In the genomic region with DNA sequence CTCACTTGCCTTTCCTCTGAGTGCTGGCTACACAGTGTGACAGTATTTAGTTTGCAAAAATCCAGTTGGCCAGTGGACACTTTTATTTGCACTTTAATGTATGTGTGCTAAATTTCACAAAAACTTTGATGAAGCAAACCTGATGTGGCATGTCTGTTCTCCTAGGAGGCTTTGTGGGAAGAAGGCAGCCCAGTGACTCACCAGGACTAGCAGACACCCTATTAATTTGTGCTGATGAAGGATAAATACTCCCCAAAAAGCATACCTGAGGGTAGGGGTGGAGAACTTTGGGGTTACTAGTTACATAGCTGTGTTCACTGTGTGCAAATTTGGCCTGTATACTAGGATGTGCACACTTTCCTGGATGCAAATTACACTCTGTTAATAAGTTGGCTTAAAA, we compare ENCODE assay signal across 16 cellular contexts. TPM values are rescaled to one million over a fixed set of nuclear protein-coding genes. Genes with fewer than 3 reads are reported as not detected.
DNase-seq lines count a peak whose midpoint lies in the region; FAIRE-seq and TF ChIP-seq lines count a peak whose summit lies in the region.
"Had no signal": no experiment of that assay in that cellular context is flagged by ENCODE, and none has a peak within 500 bp of the region (broad histone marks: within the 10 kb centered on the region; RNA-seq: fewer than 3 reads in every experiment).

No MANE protein-coding gene starts in this region.

- H3K9me2 ChIP-seq in Karpas-422 (replicated peaks; ENCODE audit: insufficient read depth, low read length) = no peaks in the 10 kb centered on the region

- TF ChIP-seq CTCF in osteoblast (IDR thresholded peaks at IDR 0.05; ENCODE audit: extremely low read depth, low read depth, low read length) (no peak), smooth muscle cell (IDR thresholded peaks at IDR 0.05; ENCODE audit: borderline replicate concordance, insufficient read depth, poor library complexity, severe bottlenecking) (no peak), kidney (IDR thresholded peaks at IDR 0.05; ENCODE audit: borderline replicate concordance, extremely low read depth, insufficient read depth) (no peak)

- H3F3A ChIP-seq in smooth muscle cell (ENCODE audit: low read depth) = no peaks in the 10 kb centered on the region

- intact Hi-C loops in kidney (cut with DNase I) = no loop called here

- peak overlapping the region; percentile 33 for H3K27ac ChIP-seq in Karpas-422 (ENCODE audit: low read length)
- peak overlapping the region; percentile 93 for H3K27ac ChIP-seq in epithelial cell of prostate
- H3K27ac ChIP-seq in osteoblast (ENCODE audit: low read depth, low read length) = no peak overlapping the region
- no peak overlapping the region for H3K27ac ChIP-seq in smooth muscle cell (ENCODE audit: low read depth)
- H3K27ac ChIP-seq in kidney (ENCODE audit: low read depth in 2 of 2, low read length in 2 of 2) = no peak overlapping the region
- H3K27ac ChIP-seq: SJCRH30 had no signal

- no peak overlapping the region for H3K4me2 ChIP-seq in Karpas-422 (ENCODE audit: low read depth, low read length, poor library complexity, severe bottlenecking)
- H3K4me2 ChIP-seq in osteoblast (ENCODE audit: insufficient read depth, low read length) = no peak overlapping the region
- H3K4me2 ChIP-seq in smooth muscle cell = no peak overlapping the region
- H3K4me2 ChIP-seq: GM23338 had no signal

- H3K79me2 ChIP-seq in Karpas-422 (ENCODE audit: low read length) (peaks cover 23% of the 10 kb centered on the region), osteoblast (ENCODE audit: insufficient read depth, low read length) (no peaks in the 10 kb centered on the region), smooth muscle cell (ENCODE audit: low read depth) (no peaks in the 10 kb centered on the region)

- H3K36me3 ChIP-seq in Karpas-422 (ENCODE audit: insufficient read depth, low read length) (peaks cover 5% of the 10 kb centered on the region; the same call in 1 of the 2 replicates), osteoblast (ENCODE audit: insufficient read depth, low read length) (peaks cover 23% of the 10 kb centered on the region), smooth muscle cell (ENCODE audit: low read depth) (no peaks in the 10 kb centered on the region), kidney (ENCODE audit: control insufficient read depth in 1 of 2, insufficient read depth in 2 of 2, low read length in 2 of 2) (peaks cover 22 to 27% of the 10 kb centered on the region in 2 donors)

- H4K20me1 ChIP-seq in Karpas-422 (ENCODE audit: insufficient read depth, low read depth, low read length) (no peaks in the 10 kb centered on the region), osteoblast (ENCODE audit: insufficient read depth, low read length) (peaks cover 3% of the 10 kb centered on the region), smooth muscle cell (ENCODE audit: low read depth) (peaks cover 4% of the 10 kb centered on the region)

- no peak overlapping the region for H2AFZ ChIP-seq in Karpas-422 (ENCODE audit: low read length)
- H2AFZ ChIP-seq in osteoblast (ENCODE audit: low read length) = no peak overlapping the region
- H2AFZ ChIP-seq in smooth muscle cell (ENCODE audit: low read depth) = no peak overlapping the region
- H2AFZ ChIP-seq: GM23338 had no signal

- no peak overlapping the region for H3K9ac ChIP-seq in Karpas-422 (ENCODE audit: low read length)
- no peak overlapping the region for H3K9ac ChIP-seq in smooth muscle cell (ENCODE audit: low read depth)
- no peak overlapping the region for H3K9ac ChIP-seq in kidney (ENCODE audit: low read length in 2 of 2)

- FAIRE-seq in kidney (lab: Jason Lieb, UNC) = no peak

- H3K27me3 ChIP-seq in Karpas-422 (ENCODE audit: low read length) = no peaks in the 10 kb centered on the region
- H3K27me3 ChIP-seq in osteoblast (ENCODE audit: insufficient read depth, low read length) = no peaks in the 10 kb centered on the region
- H3K27me3 ChIP-seq in smooth muscle cell (ENCODE audit: low read depth) = no peaks in the 10 kb centered on the region
- H3K27me3 ChIP-seq: SJCRH30 had no signal

- H3K4me1 ChIP-seq in Karpas-422 (ENCODE audit: low read length) (peaks cover 18% of the 10 kb centered on the region), osteoblast (ENCODE audit: insufficient read depth, low read length) (no peaks in the 10 kb centered on the region), smooth muscle cell (ENCODE audit: low read depth) (no peaks in the 10 kb centered on the region), kidney (ENCODE audit: control insufficient read depth in 1 of 2, insufficient read depth in 1 of 2, low read depth in 1 of 2, low read length in 2 of 2) (no peaks in the 10 kb centered on the region)
- H3K4me1 ChIP-seq: SJCRH30 had no signal

- peak; percentile 18 for DNase-seq in AG20443 (ENCODE audit: low spot score)
- DNase-seq in Karpas-422 = no peak
- no peak for DNase-seq in epithelial cell of prostate (ENCODE audit: low read depth, low spot score)
- DNase-seq in osteoblast (ENCODE audit: insufficient read length, low spot score, missing footprints) = peak; percentile 75
- DNase-seq in smooth muscle cell (lab: John Stamatoyannopoulos, UW; ENCODE audit: unreplicated experiment) = no peak
- no peak for DNase-seq in activated CD4-positive, alpha-beta T cell treated with anti-CD3 and anti-CD28 coated beads for 48 hours
- DNase-seq in kidney = no peak
- DNase-seq: Calu3, KBM-7, NCI-H1048, NCI-H1436 treated with DMSO at 0.1 percent for 48 hours, NCI-H2081, NCI-H748 treated with DMSO at 0.1 percent for 48 hours, RPMI8226, SJCRH30 had no signal

- no peaks in the 10 kb centered on the region for H3K9me3 ChIP-seq in Karpas-422 (ENCODE audit: low read length)
- H3K9me3 ChIP-seq in osteoblast (ENCODE audit: low read depth, low read length) = no peaks in the 10 kb centered on the region
- H3K9me3 ChIP-seq in smooth muscle cell (replicated peaks; ENCODE audit: low read depth) = no peaks in the 10 kb centered on the region
- H3K9me3 ChIP-seq in kidney (ENCODE audit: control insufficient read depth in 1 of 2, low read length in 2 of 2) = no peaks in the 10 kb centered on the region
- H3K9me3 ChIP-seq: SJCRH30 had no signal

- H3K4me3 ChIP-seq in Karpas-422 (ENCODE audit: low read length) (no peak overlapping the region), osteoblast (ENCODE audit: insufficient read depth, low read length) (no peak overlapping the region), smooth muscle cell (no peak overlapping the region), kidney (ENCODE audit: low read length in 2 of 2) (no peak overlapping the region)
- H3K4me3 ChIP-seq: GM23338, SJCRH30 had no signal

RNA-seq across cellular contexts. Expression of a gene that starts 39.3 kb away (rescaled TPM):
- 10.5 and 18.3 TPM in 2 replicates for total RNA-seq in Karpas-422 (2014; rRNA removed; shearing (Covaris generic); ENCODE audit: low replicate concordance)
- total RNA-seq in osteoblast (7.7 and 9.4 TPM in 2 replicates), smooth muscle cell (20.6 and 22.1 TPM in 2 replicates), kidney (7.3 TPM)
- polyA plus RNA-seq in smooth muscle cell (9.4 and 13.1 TPM in 2 replicates), kidney (ENCODE audit: insufficient read depth, low read depth, low replicate concordance) (10.2 TPM)

RNA-seq across cellular contexts. Expression of a gene that starts 55.4 kb away (rescaled TPM):
- total RNA-seq in Karpas-422 (2014; rRNA removed; shearing (Covaris generic); ENCODE audit: low replicate concordance) = 25.6 and 35.4 TPM in 2 replicates
- 31.8 and 33.3 TPM in 2 replicates for total RNA-seq in osteoblast
- total RNA-seq in smooth muscle cell = 29.1 and 32.2 TPM in 2 replicates
- polyA plus RNA-seq in smooth muscle cell = 27.5 and 28.1 TPM in 2 replicates
- 25.2 TPM for total RNA-seq in kidney
- 10.0 TPM for polyA plus RNA-seq in kidney (ENCODE audit: insufficient read depth, low read depth, low replicate concordance)

Comparison
In these comparisons a context has a peak if more than half of its experiments do, and no peak if none do; other contexts are left out.
1. DNase-seq: peak in AG20443 (single experiment) and osteoblast (single experiment); none in Karpas-422 (single experiment), epithelial cell of prostate (single experiment), smooth muscle cell (single experiment), activated CD4-positive, alpha-beta T cell treated with anti-CD3 and anti-CD28 coated beads for 48 hours (single experiment) and kidney (single experiment).
2. H3K27ac ChIP-seq: peak in Karpas-422 (single experiment) and epithelial cell of prostate (single experiment); none in osteoblast (single experiment), smooth muscle cell (single experiment) and kidney (0 of 2).